Comparison of ENCODE assay signal across 25 cellular contexts in the genomic region with DNA sequence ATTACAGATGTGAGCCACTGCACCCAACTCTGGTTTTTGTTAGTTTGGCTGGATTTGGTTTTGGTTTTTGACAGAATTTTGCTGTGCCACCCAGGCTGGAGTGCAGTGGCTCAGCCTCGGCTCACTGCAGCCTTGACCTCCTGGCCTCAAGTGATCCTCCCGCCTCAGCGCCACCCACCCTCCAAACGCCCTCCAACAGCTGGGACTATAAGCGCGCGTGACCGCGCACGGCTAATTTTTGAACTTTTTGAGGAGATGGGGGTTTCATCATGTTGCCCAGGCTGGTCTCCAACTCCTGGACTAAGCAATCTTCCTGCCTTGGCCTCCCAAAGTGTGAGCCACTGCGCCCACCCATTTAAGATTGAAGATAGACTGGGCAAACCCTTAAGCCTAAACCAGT.
"Had no signal": no experiment of that assay in that cellular context is flagged by ENCODE, and none has a peak within 500 bp of the region (broad histone marks: within the 10 kb centered on the region; RNA-seq: fewer than 3 reads in every experiment).

No MANE protein-coding gene starts in this region.

- H3K36me3 ChIP-seq: colonic mucosa, left lung had no signal

- FAIRE-seq: endometrium, islet of Langerhans, keratinocyte had no signal

- H3K4me3 ChIP-seq: colonic mucosa, dorsolateral prefrontal cortex, esophagus squamous epithelium, gastrocnemius medialis, heart right ventricle, left lung, lower lobe of right lung, mucosa of descending colon had no signal

- H3K27me3 ChIP-seq: colonic mucosa, dorsolateral prefrontal cortex, esophagus squamous epithelium, gastrocnemius medialis, heart right ventricle, left lung had no signal

- H3K9me3 Mint-ChIP-seq: effector memory CD8-positive, alpha-beta T cell had no signal

- H3K9me3 ChIP-seq: colonic mucosa, gastrocnemius medialis, left lung, lower lobe of right lung, mucosa of descending colon had no signal

- H3K27ac ChIP-seq: colonic mucosa, dorsolateral prefrontal cortex, epithelial cell of prostate, esophagus squamous epithelium, gastrocnemius medialis, heart right ventricle, left lung, lower lobe of right lung had no signal

- ATAC-seq: effector memory CD8-positive, alpha-beta T cell; esophagus mucosa; gastrocnemius medialis; heart right ventricle; left cardiac atrium; left lung; left ventricle myocardium superior; lower lobe of right lung; mucosa of descending colon had no signal

- H3K27ac Mint-ChIP-seq: effector memory CD8-positive, alpha-beta T cell; endodermal cell; mesothelial cell of epicardium had no signal

- DNase-seq: cerebellar nuclear complex; colonic mucosa; dermis blood vessel endothelial cell; dorsolateral prefrontal cortex; effector CD8-positive, alpha-beta T cell; effector memory CD8-positive, alpha-beta T cell; endodermal cell; esophagus squamous epithelium; foreskin fibroblast; foreskin melanocyte; gastrocnemius medialis; heart right ventricle; hippocampal formation; left cardiac atrium; left lung; left ventricle myocardium superior; lower lobe of right lung; mesenchymal stem cell; mucosa of descending colon had no signal

- H3K4me3 Mint-ChIP-seq: effector memory CD8-positive, alpha-beta T cell; endodermal cell; mesothelial cell of epicardium had no signal

- H3K4me1 ChIP-seq: colonic mucosa had no signal

- H3K27me3 Mint-ChIP-seq: effector memory CD8-positive, alpha-beta T cell had no signal
